In genomic region chr10:17548162-17548561, GRCh38 we compare ENCODE assay signal across 18 cellular contexts.
"Had no signal": no experiment of that assay in that cellular context is flagged by ENCODE, and none has a peak within 500 bp of the region (broad histone marks: within the 10 kb centered on the region; RNA-seq: fewer than 3 reads in every experiment).

No MANE protein-coding gene starts in this region.

- H3K27me3 ChIP-seq: tibial artery had no signal

- H3K9me3 ChIP-seq: tibial artery had no signal

- H3K27me3 Mint-ChIP-seq: activated CD4-positive, alpha-beta T cell treated with anti-CD3 and anti-CD28 coated beads, Interleukin-2, amount 10 ng/mL, durations not matched to agents 24 days and 14 days; activated naive CD4-positive, alpha-beta T cell treated with anti-CD3 and anti-CD28 coated beads, Interleukin-2, amount 10 ng/mL, durations not matched to agents 7 days and 5 days; stimulated activated naive CD8-positive, alpha-beta T cell treated with anti-CD3 and anti-CD28 coated beads, Interleukin-15, Interleukin-2, amounts not matched to agents 100 ng/mL and 50 ng/mL, for 24 hours had no signal

- H3K27ac ChIP-seq: epithelial cell of prostate, tibial artery had no signal

- H3K9me3 Mint-ChIP-seq: activated CD4-positive, alpha-beta memory T cell treated with anti-CD3 and anti-CD28 coated beads, Interleukin-2, amount 10 ng/mL, durations not matched to agents 7 days and 5 days; activated CD4-positive, alpha-beta T cell treated with anti-CD3 and anti-CD28 coated beads, Interleukin-2, amount 10 ng/mL, durations not matched to agents 24 days and 14 days; activated naive CD8-positive, alpha-beta T cell treated with anti-CD3 and anti-CD28 coated beads, Interleukin-2, amount 50 U/mL, for 24 hours; activated T-cell treated with anti-CD3 and anti-CD28 coated beads, Interleukin-2, amount 50 U/mL, for 72 hours; stimulated activated naive CD8-positive, alpha-beta T cell treated with anti-CD3 and anti-CD28 coated beads, Interleukin-15, Interleukin-2, amounts not matched to agents 100 ng/mL and 50 ng/mL, for 24 hours had no signal

- H3K36me3 ChIP-seq: tibial artery had no signal

- H3K4me1 Mint-ChIP-seq: activated CD4-positive, alpha-beta T cell treated with anti-CD3 and anti-CD28 coated beads, Interleukin-2, amount 10 ng/mL, durations not matched to agents 24 days and 14 days; activated naive CD4-positive, alpha-beta T cell treated with anti-CD3 and anti-CD28 coated beads, Interleukin-2, amount 10 ng/mL, durations not matched to agents 7 days and 5 days; activated naive CD8-positive, alpha-beta T cell treated with anti-CD3 and anti-CD28 coated beads, Interleukin-2, amount 50 U/mL, for 24 hours had no signal

- DNase-seq: activated CD4-positive, alpha-beta memory T cell treated with anti-CD3 and anti-CD28 coated beads, Interleukin-2, amount 10 ng/mL, durations not matched to agents 7 days and 5 days; activated CD4-positive, alpha-beta T cell treated with anti-CD3 and anti-CD28 coated beads, Interleukin-2, amount 10 ng/mL, durations not matched to agents 24 days and 14 days; activated effector memory CD4-positive, alpha-beta T cell treated with Interleukin-2 at 50 U/mL for 16 hours; activated naive CD4-positive, alpha-beta T cell treated with anti-CD3 and anti-CD28 coated beads, Interleukin-2, amount 10 ng/mL, durations not matched to agents 7 days and 5 days; activated naive CD8-positive, alpha-beta T cell treated with anti-CD3 and anti-CD28 coated beads, Interleukin-2, amount 50 U/mL, for 24 hours; activated T-cell treated with anti-CD3 and anti-CD28 coated beads, Interleukin-2, amount 50 U/mL, for 72 hours; endodermal cell; foreskin melanocyte; kidney glomerular epithelial cell; left ventricle myocardium superior; nucleus accumbens; stimulated activated CD4-positive, alpha-beta T cell treated with anti-CD3 and anti-CD28 coated beads, Interleukin-12 subunit alpha, Interleukin-12 subunit beta, amount 100 ng/mL, for 4 hours; stimulated activated CD4-positive, alpha-beta T cell treated with anti-CD3 and anti-CD28 coated beads, Interleukin-4, amount 100 ng/mL, for 4 hours; substantia nigra; tibial artery had no signal

- H3K27ac Mint-ChIP-seq: activated CD4-positive, alpha-beta memory T cell treated with anti-CD3 and anti-CD28 coated beads, Interleukin-2, amount 10 ng/mL, durations not matched to agents 7 days and 5 days; activated CD4-positive, alpha-beta T cell treated with anti-CD3 and anti-CD28 coated beads, Interleukin-2, amount 10 ng/mL, durations not matched to agents 24 days and 14 days; activated naive CD4-positive, alpha-beta T cell treated with anti-CD3 and anti-CD28 coated beads, Interleukin-2, amount 10 ng/mL, durations not matched to agents 7 days and 5 days; activated naive CD8-positive, alpha-beta T cell treated with anti-CD3 and anti-CD28 coated beads, Interleukin-2, amount 50 U/mL, for 24 hours; activated T-cell treated with anti-CD3 and anti-CD28 coated beads, Interleukin-2, amount 50 U/mL, for 72 hours; endodermal cell; stimulated activated naive CD8-positive, alpha-beta T cell treated with anti-CD3 and anti-CD28 coated beads, Interleukin-15, Interleukin-2, amounts not matched to agents 100 ng/mL and 50 ng/mL, for 24 hours had no signal

- H3K4me3 Mint-ChIP-seq: activated CD4-positive, alpha-beta memory T cell treated with anti-CD3 and anti-CD28 coated beads, Interleukin-2, amount 10 ng/mL, durations not matched to agents 7 days and 5 days; activated CD4-positive, alpha-beta T cell treated with anti-CD3 and anti-CD28 coated beads, Interleukin-2, amount 10 ng/mL, durations not matched to agents 24 days and 14 days; activated naive CD4-positive, alpha-beta T cell treated with anti-CD3 and anti-CD28 coated beads, Interleukin-2, amount 10 ng/mL, durations not matched to agents 7 days and 5 days; activated naive CD8-positive, alpha-beta T cell treated with anti-CD3 and anti-CD28 coated beads, Interleukin-2, amount 50 U/mL, for 24 hours; activated T-cell treated with anti-CD3 and anti-CD28 coated beads, Interleukin-2, amount 50 U/mL, for 72 hours; endodermal cell; stimulated activated naive CD8-positive, alpha-beta T cell treated with anti-CD3 and anti-CD28 coated beads, Interleukin-15, Interleukin-2, amounts not matched to agents 100 ng/mL and 50 ng/mL, for 24 hours had no signal

- H3K4me1 ChIP-seq: tibial artery had no signal

- ATAC-seq: activated naive CD8-positive, alpha-beta T cell treated with anti-CD3 and anti-CD28 coated beads, Interleukin-2, amount 50 U/mL, for 24 hours; activated T-cell treated with anti-CD3 and anti-CD28 coated beads, Interleukin-2, amount 50 U/mL, for 72 hours; left ventricle myocardium superior; SK-N-SH treated with all-trans-retinoic acid at 6 μM for 48 hours had no signal

- H3K4me3 ChIP-seq: tibial artery had no signal

- H3K36me3 Mint-ChIP-seq: activated naive CD4-positive, alpha-beta T cell treated with anti-CD3 and anti-CD28 coated beads, Interleukin-2, amount 10 ng/mL, durations not matched to agents 7 days and 5 days had no signal
